8 cellular contexts compared by ENCODE assay signal in the genomic region with DNA sequence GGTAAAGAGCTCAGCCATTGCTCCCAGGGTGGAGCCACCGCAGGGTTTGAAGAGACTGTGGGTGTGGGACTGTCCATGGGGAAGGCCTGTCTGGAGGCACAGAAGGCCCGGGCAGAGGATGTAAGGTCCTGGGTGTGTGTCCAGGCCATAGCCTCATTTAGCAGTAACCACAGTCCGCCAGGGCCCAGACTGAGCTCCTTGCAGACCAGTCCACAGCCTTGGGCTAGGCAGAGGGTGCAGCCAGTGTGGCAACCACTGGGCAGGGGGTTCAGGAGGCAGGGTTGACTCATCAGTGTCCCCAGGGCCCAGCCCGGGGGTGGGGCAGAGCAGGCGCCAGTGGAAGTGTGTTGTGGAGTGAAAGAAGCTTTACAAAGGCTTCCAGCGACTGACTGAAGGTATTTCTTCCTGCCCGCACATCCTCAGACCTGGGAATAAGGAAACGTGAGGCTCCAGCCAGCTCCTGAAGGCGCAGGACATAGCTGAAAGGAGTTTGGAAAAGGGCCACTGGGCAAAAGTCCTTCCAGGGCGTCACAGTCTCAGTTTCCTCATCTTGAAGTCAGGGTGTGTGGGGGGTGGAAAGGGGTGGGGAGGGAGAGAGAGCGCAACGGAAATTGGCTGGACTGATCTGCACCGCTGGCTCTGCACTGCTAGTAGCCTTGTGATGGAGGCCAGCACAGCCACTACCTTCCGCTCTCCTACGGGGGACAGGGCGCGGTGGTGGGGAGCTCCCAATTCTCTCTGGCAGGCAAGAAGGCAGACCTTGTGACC. TPM values are rescaled to one million over a fixed set of nuclear protein-coding genes. Genes with fewer than 3 reads are reported as not detected.
DNase-seq lines count a peak whose midpoint lies in the region; ATAC-seq and TF ChIP-seq lines count a peak whose summit lies in the region.

No MANE protein-coding gene starts in this region.

- peaks cover 3% of the 10 kb centered on the region for H3K27me3 Mint-ChIP-seq in activated CD4-positive, alpha-beta T cell treated with anti-CD3 and anti-CD28 coated beads for 36 hours
- no peaks in the 10 kb centered on the region for H3K27me3 Mint-ChIP-seq in IgD-negative memory B cell
- H3K27me3 Mint-ChIP-seq in glutamatergic neuron (ENCODE audit: unreplicated experiment): peaks cover 27% of the 10 kb centered on the region

- intact Hi-C loops in activated CD4-positive, alpha-beta T cell treated with anti-CD3 and anti-CD28 coated beads for 36 hours (cut with DNase I, micrococcal nuclease): loop anchor here (2.0 kb wide), 3 partner anchors 147 to 627 kb away; a partner anchor contains a TSS
- intact Hi-C loops in ovary (cut with DNase I): loop anchor here in 1 of 4 donors (2.0 kb wide), 1 partner anchor 23 kb away; no protein-coding TSS in a partner anchor

- CTCF ChIA-PET in activated CD4-positive, alpha-beta T cell treated with anti-CD3 and anti-CD28 coated beads for 36 hours (lab: Charles Lee): interaction anchor here (0.6 to 6.7 kb wide), 5 partner anchors 19 to 575 kb away, joined by 3 to 72 read pairs (median 3); a partner anchor contains a TSS

- peak overlapping the region; percentile 83 for H3K4me3 Mint-ChIP-seq in activated CD4-positive, alpha-beta T cell treated with anti-CD3 and anti-CD28 coated beads for 36 hours
- H3K4me3 Mint-ChIP-seq in IgD-negative memory B cell (peak overlapping the region; percentile 95 to 99 (median 98)), glutamatergic neuron (ENCODE audit: unreplicated experiment) (peak overlapping the region; percentile 94)

- peak; percentile 20 for TF ChIP-seq POLR2A in ovary (IDR thresholded peaks at IDR 0.05)

- H3K27me3 ChIP-seq in ovary: no peaks in the 10 kb centered on the region

- peak overlapping the region; percentile 63 for H3K4me3 ChIP-seq in ovary

- POLR2A ChIA-PET in activated CD4-positive, alpha-beta T cell treated with anti-CD3 and anti-CD28 coated beads for 36 hours (lab: Charles Lee): no interaction called here

- TF ChIP-seq CTCF in glutamatergic neuron (IDR thresholded peaks at IDR 0.05; ENCODE audit: partially characterized antibody, unreplicated experiment) (no peak), ovary (IDR thresholded peaks at IDR 0.05) (no peak)

- DNase-seq in activated CD4-positive, alpha-beta T cell treated with anti-CD3 and anti-CD28 coated beads for 36 hours: peak; percentile 45
- DNase-seq in activated CD4-positive, alpha-beta T cell treated with anti-CD3 and anti-CD28 coated beads, Interleukin-2, amount 50 U/mL, for 4 hours: no peak
- DNase-seq in activated T-cell treated with anti-CD3 and anti-CD28 coated beads, Interleukin-2, amount 50 U/mL, for 48 hours: peak; percentile 35 to 41
- DNase-seq in glutamatergic neuron (peak; percentile 40), ovary (peak; percentile 54 to 74 (median 69))

- peaks cover 49% of the 10 kb centered on the region for H3K4me1 Mint-ChIP-seq in activated CD4-positive, alpha-beta T cell treated with anti-CD3 and anti-CD28 coated beads for 36 hours
- H3K4me1 Mint-ChIP-seq in IgD-negative memory B cell (peaks cover 10 to 26% (median 15%) of the 10 kb centered on the region in 3 donors), glutamatergic neuron (ENCODE audit: low read depth, unreplicated experiment) (peaks cover 1% of the 10 kb centered on the region)

- WGBS in ovary, 3 donors: 32 to 37% (median 32%) methylated on average over 17 of the region's 17 CpGs

- H3K4me1 ChIP-seq in ovary (ENCODE audit: insufficient read depth): peaks cover 6% of the 10 kb centered on the region

- H3K36me3 Mint-ChIP-seq in activated CD4-positive, alpha-beta T cell treated with anti-CD3 and anti-CD28 coated beads for 36 hours (ENCODE audit: low read depth): peaks cover 6% of the 10 kb centered on the region
- H3K36me3 Mint-ChIP-seq in IgD-negative memory B cell (no peaks in the 10 kb centered on the region), glutamatergic neuron (ENCODE audit: unreplicated experiment) (no peaks in the 10 kb centered on the region)

- H3K9me3 Mint-ChIP-seq in activated CD4-positive, alpha-beta T cell treated with anti-CD3 and anti-CD28 coated beads for 36 hours (ENCODE audit: low read depth): no peaks in the 10 kb centered on the region
- H3K9me3 Mint-ChIP-seq in IgD-negative memory B cell (peaks cover 0 to 7% (median 0%) of the 10 kb centered on the region in 3 donors), glutamatergic neuron (ENCODE audit: unreplicated experiment) (peaks cover 28% of the 10 kb centered on the region)

- peak overlapping the region; percentile 94 for H3K27ac Mint-ChIP-seq in activated CD4-positive, alpha-beta T cell treated with anti-CD3 and anti-CD28 coated beads for 36 hours
- peak overlapping the region; percentile 99 to 100 (median 100) for H3K27ac Mint-ChIP-seq in IgD-negative memory B cell
- no peak overlapping the region for H3K27ac Mint-ChIP-seq in glutamatergic neuron (ENCODE audit: unreplicated experiment)

- ATAC-seq in activated CD4-positive, alpha-beta T cell treated with anti-CD3 and anti-CD28 coated beads for 36 hours: no peak
- ATAC-seq in HG02870 (IDR thresholded peaks at IDR 0.05; ENCODE audit: unreplicated experiment): no peak
- no peak for ATAC-seq in HG02852 (IDR thresholded peaks at IDR 0.05; ENCODE audit: unreplicated experiment)

- H3K27ac ChIP-seq in ovary: peak overlapping the region; percentile 81 to 87

- no peak for TF ChIP-seq EP300 in ovary (IDR thresholded peaks at IDR 0.05)

- no peaks in the 10 kb centered on the region for H3K36me3 ChIP-seq in ovary

- no peaks in the 10 kb centered on the region for H3K9me3 ChIP-seq in ovary

RNA-seq across cellular contexts. Expression of a gene that starts 27.8 kb away (rescaled TPM):
- not detected for total RNA-seq in activated CD4-positive, alpha-beta T cell treated with anti-CD3 and anti-CD28 coated beads for 36 hours
- polyA plus RNA-seq in IgD-negative memory B cell: not detected
- total RNA-seq in glutamatergic neuron (ENCODE audit: unreplicated experiment): 0.37 TPM
- 10 to 100 TPM in 1 of 7 donors, 1 to 10 TPM in 6; 2.2 to 16.4 (median 5.0) TPM for total RNA-seq in ovary
- 1 to 10 TPM; 1.1 to 1.9 TPM for polyA plus RNA-seq in ovary

Comparison
In these comparisons a context has a peak if more than half of its experiments do, and no peak if none do; other contexts are left out.
1. DNase-seq: peak in activated CD4-positive, alpha-beta T cell treated with anti-CD3 and anti-CD28 coated beads for 36 hours (single experiment), activated T-cell treated with anti-CD3 and anti-CD28 coated beads, Interleukin-2, amount 50 U/mL, for 48 hours (2 of 2), glutamatergic neuron (single experiment) and ovary (5 of 5); none in activated CD4-positive, alpha-beta T cell treated with anti-CD3 and anti-CD28 coated beads, Interleukin-2, amount 50 U/mL, for 4 hours (0 of 2).
2. Peak in every context shown above with its lines, with median percentiles within 50 percentile points of each other: H3K4me3 Mint-ChIP-seq.